Comparison of ENCODE assay signal across 24 cellular contexts in the genomic region with DNA sequence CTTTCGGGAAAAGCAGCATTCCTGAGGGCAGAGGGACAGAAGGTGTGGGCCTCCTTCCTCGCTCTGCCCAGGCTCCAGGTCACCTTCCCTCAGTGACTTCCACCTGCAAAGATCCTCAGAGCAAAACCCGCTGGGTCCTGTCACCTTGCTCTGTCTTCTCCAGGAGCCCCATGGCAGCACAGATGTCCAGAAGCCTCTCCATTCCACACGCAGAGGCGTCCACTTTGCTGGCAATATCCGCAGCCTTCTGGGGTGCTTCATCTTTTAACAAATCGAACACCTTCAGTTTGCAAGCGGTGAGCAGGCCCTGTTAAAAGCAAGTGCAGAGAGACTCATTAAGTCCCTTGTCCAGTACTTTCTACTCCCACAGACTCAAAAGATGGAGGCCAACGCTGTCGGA. TPM values are rescaled to one million over a fixed set of nuclear protein-coding genes. Genes with fewer than 3 reads are reported as not detected.
A peak's percentile ranks its signal among the peaks of the same experiment; 100 is the strongest.
DNase-seq lines count a peak whose midpoint lies in the region; ATAC-seq and TF ChIP-seq lines count a peak whose summit lies in the region.
"Had no signal": no experiment of that assay in that cellular context is flagged by ENCODE, and none has a peak within 500 bp of the region (broad histone marks: within the 10 kb centered on the region; RNA-seq: fewer than 3 reads in every experiment).

No MANE protein-coding gene starts in this region.

- H3K4me1 Mint-ChIP-seq in activated CD4-positive, alpha-beta T cell treated with anti-CD3 and anti-CD28 coated beads, Interleukin-2, amount 10 ng/mL, durations not matched to agents 7 days and 5 days, result no peaks in the 10 kb centered on the region
- H3K4me1 Mint-ChIP-seq in central memory CD8-positive, alpha-beta T cell, result peaks cover 11% of the 10 kb centered on the region
- peaks cover 0 to 1% of the 10 kb centered on the region in 2 donors for H3K4me1 Mint-ChIP-seq in natural killer cell

- H3K27me3 ChIP-seq in AG04450 (ENCODE audit: control insufficient read depth, insufficient read depth, low read length), result no peaks in the 10 kb centered on the region

- no peaks in the 10 kb centered on the region for H3K27me3 Mint-ChIP-seq in activated CD4-positive, alpha-beta T cell treated with anti-CD3 and anti-CD28 coated beads, Interleukin-2, amount 10 ng/mL, durations not matched to agents 7 days and 5 days
- H3K27me3 Mint-ChIP-seq in central memory CD8-positive, alpha-beta T cell, result no peaks in the 10 kb centered on the region
- H3K27me3 Mint-ChIP-seq in natural killer cell (ENCODE audit: low read depth in 2 of 2), result no peaks in the 10 kb centered on the region

- no peak overlapping the region for H3K4me3 ChIP-seq in AG04450 (ENCODE audit: low read depth, low read length)
- H3K4me3 ChIP-seq: GM23338, HAP-1 had no signal

- intact Hi-C loops in posterior vena cava (cut with DNase I) (no loop called here), natural killer cell (cut with micrococcal nuclease) (no loop called here)

- DNase-seq in activated CD4-positive, alpha-beta T cell treated with anti-CD3 and anti-CD28 coated beads for 48 hours, result peak; percentile 1
- DNase-seq in activated CD4-positive, alpha-beta T cell treated with anti-CD3 and anti-CD28 coated beads, Interleukin-2, amount 10 ng/mL, durations not matched to agents 7 days and 5 days, result no peak
- no peak for DNase-seq in AG04450 (ENCODE audit: low read depth, low spot score)
- DNase-seq in central memory CD8-positive, alpha-beta T cell (ENCODE audit: low spot score in 2 of 2), result no peak
- peak; percentile 41 for DNase-seq in posterior vena cava (ENCODE audit: low spot score)
- DNase-seq in natural killer cell, result no peak
- no peak for DNase-seq in NCI-H1105 (lab: John Stamatoyannopoulos, UW)
- DNase-seq in NCI-H187 (lab: John Stamatoyannopoulos, UW), result no peak
- DNase-seq: ACHN; AML-193; C1 segment of cervical spinal cord; CD8-positive, alpha-beta T cell; DMS153; KBM-7; NCI-H1092; NCI-H1436 treated with DMSO at 0.1 percent for 48 hours; NCI-H2029 treated with DMSO at 0.1 percent for 48 hours; NCI-H524 treated with DMSO at 0.1 percent for 48 hours; NCI-H82; Right ventricle myocardium superior had no signal

- CTCF ChIA-PET in activated CD4-positive, alpha-beta T cell treated with anti-CD3 and anti-CD28 coated beads, Interleukin-2, amount 10 ng/mL, durations not matched to agents 7 days and 5 days (lab: Charles Lee), result no interaction called here
- CTCF ChIA-PET in AG04450 (lab: Charles Lee), result no interaction called here

- H3K4me3 Mint-ChIP-seq in activated CD4-positive, alpha-beta T cell treated with anti-CD3 and anti-CD28 coated beads, Interleukin-2, amount 10 ng/mL, durations not matched to agents 7 days and 5 days, result no peak overlapping the region
- H3K4me3 Mint-ChIP-seq in central memory CD8-positive, alpha-beta T cell, result no peak overlapping the region
- no peak overlapping the region for H3K4me3 Mint-ChIP-seq in natural killer cell
- H3K4me3 Mint-ChIP-seq: CD8-positive, alpha-beta T cell; GM23338 had no signal

- TF ChIP-seq CTCF in AG04450 (IDR thresholded peaks at IDR 0.05; ENCODE audit: low read depth, low read length) (no peak), natural killer cell (IDR thresholded peaks at IDR 0.05) (no peak)

- H3K27ac ChIP-seq in AG04450 (ENCODE audit: low read depth, low read length), result peak overlapping the region; percentile 11
- H3K27ac ChIP-seq: 22Rv1 had no signal

- H3K9me3 Mint-ChIP-seq in activated CD4-positive, alpha-beta T cell treated with anti-CD3 and anti-CD28 coated beads, Interleukin-2, amount 10 ng/mL, durations not matched to agents 7 days and 5 days, result peaks cover 18% of the 10 kb centered on the region
- peaks cover 10% of the 10 kb centered on the region for H3K9me3 Mint-ChIP-seq in central memory CD8-positive, alpha-beta T cell
- H3K9me3 Mint-ChIP-seq in natural killer cell, result peaks cover 3 to 14% of the 10 kb centered on the region in 2 donors

- no peak for ATAC-seq in central memory CD8-positive, alpha-beta T cell (replicated peaks; ENCODE audit: extremely low read depth, poor library complexity, severe bottlenecking)
- ATAC-seq in natural killer cell, result no peak
- ATAC-seq: CD8-positive, alpha-beta T cell; GM23338; Panc1 had no signal

- peaks cover 25% of the 10 kb centered on the region for H3K9me3 ChIP-seq in AG04450 (ENCODE audit: control insufficient read depth, insufficient read depth, low read length)

- POLR2A ChIA-PET in activated CD4-positive, alpha-beta T cell treated with anti-CD3 and anti-CD28 coated beads, Interleukin-2, amount 10 ng/mL, durations not matched to agents 7 days and 5 days (lab: Charles Lee), result no interaction called here
- POLR2A ChIA-PET in AG04450 (lab: Yijun Ruan, JAX), result no interaction called here

- no peak overlapping the region for H3K27ac Mint-ChIP-seq in activated CD4-positive, alpha-beta T cell treated with anti-CD3 and anti-CD28 coated beads, Interleukin-2, amount 10 ng/mL, durations not matched to agents 7 days and 5 days
- H3K27ac Mint-ChIP-seq in central memory CD8-positive, alpha-beta T cell (ENCODE audit: low read depth), result peak overlapping the region; percentile 4
- H3K27ac Mint-ChIP-seq in natural killer cell, result no peak overlapping the region
- H3K27ac Mint-ChIP-seq: GM23338 had no signal

- H3K36me3 Mint-ChIP-seq in activated CD4-positive, alpha-beta T cell treated with anti-CD3 and anti-CD28 coated beads, Interleukin-2, amount 10 ng/mL, durations not matched to agents 7 days and 5 days (ENCODE audit: low read depth), result peaks cover 60% of the 10 kb centered on the region
- H3K36me3 Mint-ChIP-seq in central memory CD8-positive, alpha-beta T cell (ENCODE audit: insufficient read depth), result peaks cover 19% of the 10 kb centered on the region
- H3K36me3 Mint-ChIP-seq in natural killer cell, result peaks cover 8% of the 10 kb centered on the region

RNA-seq across cellular contexts. Expression of a gene that starts 27.3 kb away (rescaled TPM):
- 10 to 100 TPM; 30.7 to 33.9 TPM for total RNA-seq in activated CD4-positive, alpha-beta T cell treated with anti-CD3 and anti-CD28 coated beads, Interleukin-2, amount 10 ng/mL, durations not matched to agents 7 days and 5 days
- 18.9 and 23.1 TPM in 2 replicates for polyA plus RNA-seq in AG04450 (2011; rRNA removed)
- polyA minus RNA-seq in AG04450 (2011; rRNA and poly(A)+ RNA removed), result 15.0 and 19.5 TPM in 2 replicates
- total RNA-seq in posterior vena cava (10 to 100 TPM; 28.2 to 29.7 TPM), natural killer cell (10 to 100 TPM; 58.5 to 80.3 (median 66.1) TPM)

RNA-seq across cellular contexts. Expression of a gene that starts 33.5 kb away (rescaled TPM):
- total RNA-seq in activated CD4-positive, alpha-beta T cell treated with anti-CD3 and anti-CD28 coated beads, Interleukin-2, amount 10 ng/mL, durations not matched to agents 7 days and 5 days, result 100 to 1,000 TPM; 259 to 261 TPM
- polyA plus RNA-seq in AG04450 (2011; rRNA removed), result 273 and 404 TPM in 2 replicates
- 162 and 202 TPM in 2 replicates for polyA minus RNA-seq in AG04450 (2011; rRNA and poly(A)+ RNA removed)
- total RNA-seq in posterior vena cava (100 to 1,000 TPM; 204 to 218 TPM), natural killer cell (100 to 1,000 TPM; 157 to 197 (median 178) TPM)

Comparison
In these comparisons a context has a peak if more than half of its experiments do, and no peak if none do; other contexts are left out.
1. DNase-seq: peak in activated CD4-positive, alpha-beta T cell treated with anti-CD3 and anti-CD28 coated beads for 48 hours (single experiment) and posterior vena cava (single experiment); none in activated CD4-positive, alpha-beta T cell treated with anti-CD3 and anti-CD28 coated beads, Interleukin-2, amount 10 ng/mL, durations not matched to agents 7 days and 5 days (single experiment), AG04450 (single experiment), central memory CD8-positive, alpha-beta T cell (0 of 2), natural killer cell (single experiment), NCI-H1105 (single experiment) and NCI-H187 (0 of 2).